Comparison of ENCODE assay signal across 21 cellular contexts in genomic region chr14:76695263-76695920, GRCh38.
"Had no signal": no experiment of that assay in that cellular context is flagged by ENCODE, and none has a peak within 500 bp of the region (broad histone marks: within the 10 kb centered on the region; RNA-seq: fewer than 3 reads in every experiment).

No MANE protein-coding gene starts in this region.

- H3K36me3 Mint-ChIP-seq: naive B cell had no signal

- DNase-seq: cortex of kidney; dorsolateral prefrontal cortex; effector CD8-positive, alpha-beta T cell; gastrocnemius medialis; left ventricle myocardium superior; mesenchymal stem cell; naive B cell; psoas muscle; retina; sigmoid colon; stimulated activated CD4-positive, alpha-beta T cell treated with anti-CD3 and anti-CD28 coated beads, Interleukin-12 subunit alpha, Interleukin-12 subunit beta, amount 100 ng/mL, for 4 hours; stimulated activated naive CD4-positive, alpha-beta T cell treated with Interleukin-2 at 50 U/mL for 16 hours; thyroid gland had no signal

- H3K36me3 ChIP-seq: gastrocnemius medialis, sigmoid colon, thyroid gland, upper lobe of left lung, vagina had no signal

- H3K9me3 ChIP-seq: gastrocnemius medialis, psoas muscle, sigmoid colon, thyroid gland, upper lobe of left lung, vagina had no signal

- H3K4me1 ChIP-seq: thyroid gland, upper lobe of left lung, vagina had no signal

- FAIRE-seq: endometrium, keratinocyte had no signal

- H3K4me3 ChIP-seq: dorsolateral prefrontal cortex, gastrocnemius medialis, lung, psoas muscle, sigmoid colon, skin epidermis, thyroid gland, upper lobe of left lung, vagina had no signal

- H3K27ac ChIP-seq: dorsolateral prefrontal cortex, gastrocnemius medialis, psoas muscle, sigmoid colon, skin epidermis, thyroid gland, upper lobe of left lung, vagina had no signal

- H3K4me1 Mint-ChIP-seq: naive B cell had no signal

- H3K27me3 ChIP-seq: dorsolateral prefrontal cortex, gastrocnemius medialis, sigmoid colon, thyroid gland, upper lobe of left lung, vagina had no signal

- H3K9me3 Mint-ChIP-seq: naive B cell had no signal

- H3K4me3 Mint-ChIP-seq: naive B cell, nephron had no signal

- ATAC-seq: esophagus mucosa, gastrocnemius medialis, left ventricle myocardium superior, psoas muscle had no signal

- H3K27ac Mint-ChIP-seq: nephron had no signal
